14 cellular contexts compared by ENCODE assay signal in the genomic region with DNA sequence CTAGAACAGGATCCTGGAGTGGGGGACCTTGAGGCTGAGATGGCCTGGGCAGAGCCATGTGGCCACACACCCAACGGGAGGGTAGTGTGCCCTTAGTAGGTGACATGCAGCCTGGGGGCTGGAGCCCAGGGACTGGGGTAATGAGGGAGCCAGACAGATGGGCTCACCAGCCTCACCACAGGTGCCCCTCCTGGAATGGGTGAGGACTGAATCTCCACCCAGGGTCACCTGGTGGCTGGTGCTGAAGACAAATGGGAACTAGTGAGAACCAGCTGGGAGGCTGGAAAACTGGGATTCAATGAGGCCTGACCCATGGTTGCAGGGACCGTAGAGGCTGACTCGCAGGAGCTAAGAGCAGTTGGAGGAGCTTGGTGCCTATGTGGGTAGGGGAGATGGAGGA. TPM values are rescaled to one million over a fixed set of nuclear protein-coding genes. Genes with fewer than 3 reads are reported as not detected.
DNase-seq lines count a peak whose midpoint lies in the region; ATAC-seq, FAIRE-seq and TF ChIP-seq lines count a peak whose summit lies in the region.
"Had no signal": no experiment of that assay in that cellular context is flagged by ENCODE, and none has a peak within 500 bp of the region (broad histone marks: within the 10 kb centered on the region; RNA-seq: fewer than 3 reads in every experiment).

No MANE protein-coding gene starts in this region.

- POLR2A ChIA-PET in H1 (lab: Charles Lee; ENCODE audit: partially characterized antibody) = interaction anchor here (1.5 kb wide), 1 partner anchor 73 kb away, joined by 3 read pairs; no protein-coding TSS in a partner anchor

- H3K79me2 ChIP-seq in H1 (ENCODE audit: control insufficient read depth in 1 of 2, insufficient read depth in 2 of 2, low read length in 2 of 2) = no peaks in the 10 kb centered on the region

- intact Hi-C loops in CD14-positive monocyte (cut with micrococcal nuclease) (no loop called here), posterior vena cava (cut with DNase I) (no loop called here), upper lobe of right lung (cut with DNase I) (no loop called here)

- no peak for FAIRE-seq in H1 (lab: Jason Lieb, UNC)

- H3K27me3 Mint-ChIP-seq in CD14-positive monocyte (ENCODE audit: low read depth in 3 of 3) = peaks cover 0 to 2% (median 0%) of the 10 kb centered on the region in 3 donors

- no peak overlapping the region for H3K14ac ChIP-seq in H1 (ENCODE audit: insufficient read length)

- H3K27me3 ChIP-seq in H1 (replicated peaks in 1 of 4; ENCODE audit: control insufficient read depth in 3 of 4, extremely low read depth in 1 of 4, insufficient read depth in 3 of 4, low read length in 3 of 4) (no peaks in the 10 kb centered on the region), upper lobe of right lung (no peaks in the 10 kb centered on the region)
- H3K27me3 ChIP-seq: BLaER1 had no signal

- TF ChIP-seq POLR2A in H1 (IDR thresholded peaks at IDR 0.05; ENCODE audit: control extremely low read depth in 1 of 2, low read depth in 2 of 2, low read length in 2 of 2) = no peak

- CTCF ChIA-PET in H1 (lab: Charles Lee; ENCODE audit: partially characterized antibody) = interaction anchor here (1.3 kb wide), 1 partner anchor 411 kb away, joined by 3 read pairs; no protein-coding TSS in a partner anchor

- H3K79me1 ChIP-seq in H1 (ENCODE audit: low read depth, low read length) = no peaks in the 10 kb centered on the region; the same call in 1 of the 2 replicates

- H2BK20ac ChIP-seq in H1 (ENCODE audit: low read length) = no peak overlapping the region

- no peaks in the 10 kb centered on the region for H3K9me3 ChIP-seq in H1 (ENCODE audit: insufficient read depth in 2 of 2, low read depth in 1 of 2, low read length in 1 of 2)
- no peaks in the 10 kb centered on the region for H3K9me3 ChIP-seq in upper lobe of right lung
- H3K9me3 ChIP-seq: BLaER1 had no signal

- H3K27ac ChIP-seq in H1 (ENCODE audit: low read depth, low read length) (no peak overlapping the region), upper lobe of right lung (no peak overlapping the region)
- H3K27ac ChIP-seq: BLaER1 had no signal

- H2BK15ac ChIP-seq in H1 (ENCODE audit: low read length) = no peak overlapping the region

- no peaks in the 10 kb centered on the region for H4K20me1 ChIP-seq in H1 (replicated peaks in 1 of 2; ENCODE audit: control insufficient read depth in 1 of 2, insufficient read depth in 2 of 2, low read length in 2 of 2)
- H4K20me1 ChIP-seq: BLaER1 had no signal

- H3K27ac Mint-ChIP-seq in CD14-positive monocyte = peak overlapping the region in 3 of 7 donors; percentile 17 to 31 (median 31)
- H3K27ac Mint-ChIP-seq: CD4-positive, CD25-positive, alpha-beta regulatory T cell; GM23338; H9 had no signal

- H4K5ac ChIP-seq in H1 (ENCODE audit: insufficient read length, low read depth, low read length) = no peak overlapping the region

- peaks cover 6 to 7% of the 10 kb centered on the region in 2 donors for H3K36me3 Mint-ChIP-seq in CD14-positive monocyte
- H3K36me3 Mint-ChIP-seq: CD4-positive, CD25-positive, alpha-beta regulatory T cell had no signal

- H3K9ac ChIP-seq in H1 (replicated peaks in 1 of 4; ENCODE audit: extremely low read depth in 1 of 4, low read depth in 3 of 4, low read length in 3 of 4) = no peak overlapping the region
- H3K9ac ChIP-seq: BLaER1 had no signal

- peak; percentile 41 for DNase-seq in CD14-positive monocyte (ENCODE audit: low spot score)
- no peak for DNase-seq in H1 (ENCODE audit: low read depth in 1 of 2, low spot score in 2 of 2)
- peak; percentile 41 for DNase-seq in posterior vena cava (ENCODE audit: low spot score)
- no peak for DNase-seq in upper lobe of right lung
- no peak for DNase-seq in NCI-H1105 treated with DMSO at 0.1 percent for 48 hours (lab: John Stamatoyannopoulos, UW)
- DNase-seq: 8988T; AML-193; CD4-positive, CD25-positive, alpha-beta regulatory T cell; DMS53; H9 had no signal

- H4K8ac ChIP-seq in H1 (ENCODE audit: extremely low read depth, insufficient read depth, low read length) = no peak overlapping the region

- H3K23ac ChIP-seq in H1 (ENCODE audit: insufficient read length) = no peak overlapping the region

- no peak overlapping the region for H3K4ac ChIP-seq in H1 (replicated peaks; ENCODE audit: insufficient read length, low read depth, low read length)

- TF ChIP-seq EP300 in H1 (IDR thresholded peaks at IDR 0.05; ENCODE audit: borderline replicate concordance in 1 of 2, low read depth in 2 of 2, low read length in 2 of 2) = no peak

- H3K4me2 ChIP-seq in H1 (ENCODE audit: insufficient read depth in 1 of 2, low read depth in 2 of 2, low read length in 2 of 2) = no peak overlapping the region
- H3K4me2 ChIP-seq: BLaER1, GM23338 had no signal

- no peaks in the 10 kb centered on the region for H3K9me3 Mint-ChIP-seq in CD14-positive monocyte
- H3K9me3 Mint-ChIP-seq: CD4-positive, CD25-positive, alpha-beta regulatory T cell; H9 had no signal

- no peak overlapping the region for H2AK5ac ChIP-seq in H1 (ENCODE audit: low read depth, low read length)

- no peak overlapping the region for H2AFZ ChIP-seq in H1 (ENCODE audit: low read length)
- H2AFZ ChIP-seq: GM23338 had no signal

- H3K4me1 ChIP-seq in H1 (replicated peaks in 1 of 4; ENCODE audit: control insufficient read depth in 3 of 4, insufficient read depth in 4 of 4, low read length in 3 of 4) = peaks cover 0 to 3% (median 0%) of the 10 kb centered on the region in 4 experiments; a peak in 1 of 7 replicates
- peaks cover 4% of the 10 kb centered on the region for H3K4me1 ChIP-seq in upper lobe of right lung
- H3K4me1 ChIP-seq: BLaER1 had no signal

- H2BK12ac ChIP-seq in H1 (ENCODE audit: low read depth, low read length) = 0 out of 2 replicates have a peak overlapping the region, but pooled peaks have one; percentile 9

- no peak overlapping the region for H3K56ac ChIP-seq in H1 (replicated peaks; ENCODE audit: insufficient read length, low read depth, low read length)

- no peaks in the 10 kb centered on the region for H3K23me2 ChIP-seq in H1 (ENCODE audit: low read depth, low read length)

- no peak for TF ChIP-seq RAD21 in H1 (IDR thresholded peaks at IDR 0.05 in 1 of 2, conservative IDR thresholded peaks at IDR 0.05 in 1 of 2; ENCODE audit: low read depth in 2 of 2, low read length in 2 of 2)

- H2BK5ac ChIP-seq in H1 (ENCODE audit: low read depth, low read length) = no peak overlapping the region

- H3K18ac ChIP-seq in H1 (ENCODE audit: extremely low read depth, low read length) = no peak overlapping the region

- no peak overlapping the region for H2BK120ac ChIP-seq in H1 (replicated peaks; ENCODE audit: low read depth, low read length)

- H4K91ac ChIP-seq in H1 (replicated peaks; ENCODE audit: insufficient read length, low read length) = no peak overlapping the region

- no peak for TF ChIP-seq CTCF in CD14-positive monocyte (IDR thresholded peaks at IDR 0.05)
- TF ChIP-seq CTCF in H1 (IDR thresholded peaks at IDR 0.05; ENCODE audit: control extremely low read depth in 1 of 3, insufficient read depth in 1 of 3, low read depth in 1 of 3, low read length in 3 of 3) = no peak
- TF ChIP-seq CTCF in upper lobe of right lung (IDR thresholded peaks at IDR 0.05) = no peak

- peak; percentile 4 for ATAC-seq in upper lobe of right lung
- no peak for ATAC-seq in GM18511 (IDR thresholded peaks at IDR 0.05; ENCODE audit: unreplicated experiment)
- no peak for ATAC-seq in GM19397 (IDR thresholded peaks at IDR 0.05; ENCODE audit: unreplicated experiment)
- ATAC-seq: GM23338 had no signal

- no peak overlapping the region for H3K4me3 Mint-ChIP-seq in CD14-positive monocyte
- H3K4me3 Mint-ChIP-seq: CD4-positive, CD25-positive, alpha-beta regulatory T cell; GM23338; H9 had no signal

- H3K4me3 ChIP-seq in H1 (ENCODE audit: extremely low read depth in 1 of 4, insufficient read depth in 2 of 4, low read depth in 3 of 4, low read length in 4 of 4) (no peak overlapping the region), upper lobe of right lung (no peak overlapping the region)
- H3K4me3 ChIP-seq: BLaER1, GM23338 had no signal

- H3K36me3 ChIP-seq in H1 (ENCODE audit: control insufficient read depth in 2 of 4, insufficient read depth in 4 of 4, low read length in 3 of 4) = no peaks in the 10 kb centered on the region
- H3K36me3 ChIP-seq in upper lobe of right lung = no peaks in the 10 kb centered on the region
- H3K36me3 ChIP-seq: BLaER1 had no signal

- WGBS in H1 (ENCODE audit: extremely low coverage in 1 of 2, insufficient coverage in 1 of 2, insufficient read length in 1 of 2, insufficient replicate concordance in 2 of 2, low coverage in 1 of 2, low lambda C conversion rate in 2 of 2, missing lambda C conversion rate in 1 of 2), 2 experiments = 92% methylated on average over 3 of the region's 3 CpGs; no CpG with 5 or more reads in 1 of the 2 experiments

- peaks cover 9% of the 10 kb centered on the region for H3K4me1 Mint-ChIP-seq in CD14-positive monocyte
- H3K4me1 Mint-ChIP-seq: CD4-positive, CD25-positive, alpha-beta regulatory T cell had no signal

RNA-seq across cellular contexts. Expression of a gene that starts 6.1 kb away (rescaled TPM):
- 10 to 100 TPM; 10.4 to 12.1 TPM for polyA plus RNA-seq in CD14-positive monocyte
- 1.4 and 1.5 TPM in 2 replicates for total RNA-seq in H1 (2021; fragmentation: NEBNext Ultra II Directional; extraction: Animal tissue kit (Norgen Biotek cat#: 25700))
- polyA plus RNA-seq in H1 (2011; rRNA removed) = 2.4 and 4.0 TPM in 2 replicates
- polyA plus RNA-seq in H1 (2011; cell fraction: cytosol; rRNA removed) = 2.0 TPM
- 2.0 TPM for polyA plus RNA-seq in H1 (2011; cell fraction: nucleus; rRNA removed)
- 1.1 to 3.8 TPM (median 2.8 TPM) in 4 replicates for polyA plus RNA-seq in H1 (2012, experiment 1 of 2)
- polyA plus RNA-seq in H1 (2012, experiment 2 of 2) = 14.2 TPM
- 7.1 TPM for polyA plus RNA-seq in H1 (2013, experiment 1 of 2)
- 6.4 TPM for polyA plus RNA-seq in H1 (2013, experiment 2 of 2)
- polyA minus RNA-seq in H1 (2011; rRNA and poly(A)+ RNA removed) = 1.8 and 3.0 TPM in 2 replicates
- polyA minus RNA-seq in H1 (2011; cell fraction: cytosol; rRNA and poly(A)+ RNA removed) = 2.8 TPM
- polyA minus RNA-seq in H1 (2011; cell fraction: nucleus; rRNA and poly(A)+ RNA removed) = 2.1 TPM
- 10 to 100 TPM in 1 of 2 donors, under 1 TPM in 1; 0.43 to 21.5 TPM for total RNA-seq in posterior vena cava
- total RNA-seq in upper lobe of right lung = 0.84 TPM

RNA-seq across cellular contexts. Expression of a gene that starts 21.3 kb away (rescaled TPM):
- polyA plus RNA-seq in CD14-positive monocyte (under 1 TPM; 0.48 to 0.56 TPM), H1 (2011; rRNA removed) (27.5 and 30.8 TPM in 2 replicates)
- total RNA-seq in H1 (2021; fragmentation: NEBNext Ultra II Directional; extraction: Animal tissue kit (Norgen Biotek cat#: 25700)) = 10.8 and 11.8 TPM in 2 replicates
- 22.9 TPM for polyA plus RNA-seq in H1 (2011; cell fraction: cytosol; rRNA removed)
- polyA plus RNA-seq in H1 (2011; cell fraction: nucleus; rRNA removed) = 48.5 TPM
- 11.6 to 24.9 TPM (median 20.9 TPM) in 4 replicates for polyA plus RNA-seq in H1 (2012, experiment 1 of 2)
- 16.4 TPM for polyA plus RNA-seq in H1 (2012, experiment 2 of 2)
- polyA plus RNA-seq in H1 (2013, experiment 1 of 2) = 14.0 TPM
- 14.2 TPM for polyA plus RNA-seq in H1 (2013, experiment 2 of 2)
- polyA minus RNA-seq in H1 (2011; rRNA and poly(A)+ RNA removed) = 11.1 and 13.8 TPM in 2 replicates
- 6.3 TPM for polyA minus RNA-seq in H1 (2011; cell fraction: cytosol; rRNA and poly(A)+ RNA removed)
- 8.1 TPM for polyA minus RNA-seq in H1 (2011; cell fraction: nucleus; rRNA and poly(A)+ RNA removed)
- total RNA-seq in posterior vena cava (under 1 TPM; 0.32 to 0.38 TPM), upper lobe of right lung (1.1 TPM)
- total RNA-seq: CD4-positive, CD25-positive, alpha-beta regulatory T cell had no signal

RNA-seq across cellular contexts. Expression of a gene that starts 30.7 kb away (rescaled TPM):
- polyA plus RNA-seq in CD14-positive monocyte (10 to 100 TPM; 11.3 to 20.2 TPM), H1 (2011; rRNA removed) (37.4 and 52.3 TPM in 2 replicates)
- 55.6 and 59.1 TPM in 2 replicates for total RNA-seq in H1 (2021; fragmentation: NEBNext Ultra II Directional; extraction: Animal tissue kit (Norgen Biotek cat#: 25700))
- 21.2 TPM for polyA plus RNA-seq in H1 (2011; cell fraction: cytosol; rRNA removed)
- polyA plus RNA-seq in H1 (2011; cell fraction: nucleus; rRNA removed) = 51.1 TPM
- 31.3 to 36.8 TPM (median 34.1 TPM) in 4 replicates for polyA plus RNA-seq in H1 (2012, experiment 1 of 2)
- 43.6 TPM for polyA plus RNA-seq in H1 (2012, experiment 2 of 2)
- 37.5 TPM for polyA plus RNA-seq in H1 (2013, experiment 1 of 2)
- polyA plus RNA-seq in H1 (2013, experiment 2 of 2) = 39.2 TPM
- polyA minus RNA-seq in H1 (2011; rRNA and poly(A)+ RNA removed) = 14.7 and 20.1 TPM in 2 replicates
- 43.4 TPM for polyA minus RNA-seq in H1 (2011; cell fraction: cytosol; rRNA and poly(A)+ RNA removed)
- 24.9 TPM for polyA minus RNA-seq in H1 (2011; cell fraction: nucleus; rRNA and poly(A)+ RNA removed)
- total RNA-seq in posterior vena cava (10 to 100 TPM; 24.6 to 25.2 TPM), upper lobe of right lung (25.6 TPM)

Comparison
In these comparisons a context has a peak if more than half of its experiments do, and no peak if none do; other contexts are left out.
1. DNase-seq: peak in CD14-positive monocyte (single experiment) and posterior vena cava (single experiment); none in H1 (0 of 2), upper lobe of right lung (single experiment) and NCI-H1105 treated with DMSO at 0.1 percent for 48 hours (single experiment).